In genomic region chr1:119350866-119351265, GRCh38 we compare ENCODE assay signal across 9 cellular contexts. TPM values are rescaled to one million over a fixed set of nuclear protein-coding genes. Genes with fewer than 3 reads are reported as not detected.
"Had no signal": no experiment of that assay in that cellular context is flagged by ENCODE, and none has a peak within 500 bp of the region (broad histone marks: within the 10 kb centered on the region; RNA-seq: fewer than 3 reads in every experiment).

No MANE protein-coding gene starts in this region.

RNA-seq across cellular contexts. Expression of gene HAO2, which starts 17.7 kb away (rescaled TPM):
- total RNA-seq: temporal lobe, testis, thoracic aorta, thyroid gland, tibial nerve, transverse colon, upper lobe of right lung, vagina had no signal
- polyA plus RNA-seq: stomach had no signal
